1 cellular context compared by ENCODE assay signal in genomic region chr16:89037261-89038152, GRCh38.
TF ChIP-seq lines count a peak whose summit lies in the region.

No MANE protein-coding gene starts in this region.

TF ChIP-seq in HepG2, 621 proteins besides CTCF, POLR2A, EP300 and RAD21 (continued from another document and continues in another):
- TF ChIP-seq MLXIP (CRISPR knock-in tag; IDR thresholded peaks at IDR 0.05; ENCODE audit: borderline replicate concordance) (no peak; the same call in 1 of the 2 replicates), KLF6 (CRISPR knock-in tag; IDR thresholded peaks at IDR 0.05) (peak; percentile 67; the same call in 1 of the 2 replicates), XBP1 (CRISPR knock-in tag; IDR thresholded peaks at IDR 0.05) (0 out of 2 replicates have a peak, but pooled peaks have one; percentile 66), ZFP37 (CRISPR knock-in tag; IDR thresholded peaks at IDR 0.05; ENCODE audit: borderline replicate concordance) (peak; percentile 65; the same call in 1 of the 2 replicates), ZNF720 (CRISPR knock-in tag; IDR thresholded peaks at IDR 0.05) (no peak), ZBED4 (CRISPR knock-in tag; IDR thresholded peaks at IDR 0.05; ENCODE audit: borderline replicate concordance) (no peak), KLF12 (CRISPR knock-in tag; IDR thresholded peaks at IDR 0.05; ENCODE audit: borderline replicate concordance) (no peak), REST (IDR thresholded peaks at IDR 0.05; ENCODE audit: borderline replicate concordance in 1 of 2, low read depth in 1 of 2, low read length in 2 of 2) (peak; percentile 93 to 97), STAG1 (CRISPR knock-in tag; IDR thresholded peaks at IDR 0.05) (no peak), ZGPAT (CRISPR knock-in tag; IDR thresholded peaks at IDR 0.05) (peak; percentile 25; the same call in 1 of the 2 replicates), ZNF816 (CRISPR knock-in tag; IDR thresholded peaks at IDR 0.05; ENCODE audit: borderline replicate concordance) (no peak), SMAD3 (CRISPR knock-in tag; IDR thresholded peaks at IDR 0.05) (peak; percentile 58; the same call in 1 of the 2 replicates), ZFYVE20 (CRISPR knock-in tag; IDR thresholded peaks at IDR 0.05; ENCODE audit: borderline replicate concordance, low read depth) (0 out of 2 replicates have a peak, but pooled peaks have one; percentile 55), ZBTB7B (CRISPR knock-in tag; IDR thresholded peaks at IDR 0.05) (no peak), ZNF687 (CRISPR knock-in tag; IDR thresholded peaks at IDR 0.05) (peak; percentile 20; the same call in 1 of the 2 replicates), BHLHE40 (IDR thresholded peaks at IDR 0.05; ENCODE audit: low read length) (no peak), ZNF574 (CRISPR knock-in tag; IDR thresholded peaks at IDR 0.05) (peak; percentile 52; the same call in 1 of the 2 replicates), ZNF256 (CRISPR knock-in tag; conservative IDR thresholded peaks at IDR 0.05) (0 out of 2 replicates have a peak, but pooled peaks have one; percentile 72), KDM5B (CRISPR knock-in tag; IDR thresholded peaks at IDR 0.05; ENCODE audit: borderline replicate concordance) (peak; percentile 49; the same call in 1 of the 2 replicates), ERF (CRISPR knock-in tag; IDR thresholded peaks at IDR 0.05) (peak; percentile 50; the same call in 1 of the 2 replicates), RAD51 (IDR thresholded peaks at IDR 0.05; ENCODE audit: borderline replicate concordance) (no peak), ZBTB20 (CRISPR knock-in tag; IDR thresholded peaks at IDR 0.05; ENCODE audit: borderline replicate concordance, low read depth) (0 out of 2 replicates have a peak, but pooled peaks have one; percentile 41), TSC22D2 (CRISPR knock-in tag; IDR thresholded peaks at IDR 0.05; ENCODE audit: borderline replicate concordance) (peak; percentile 85; the same call in 1 of the 2 replicates), SALL1 (CRISPR knock-in tag; IDR thresholded peaks at IDR 0.05) (peak; percentile 80), RXRA (CRISPR knock-in tag; IDR thresholded peaks at IDR 0.05) (no peak), BRD4 (CRISPR knock-in tag; IDR thresholded peaks at IDR 0.05) (no peak), YEATS2 (CRISPR knock-in tag; IDR thresholded peaks at IDR 0.05; ENCODE audit: borderline replicate concordance) (peak; percentile 33; the same call in 1 of the 2 replicates), MXD3 (CRISPR knock-in tag; IDR thresholded peaks at IDR 0.05) (peak; percentile 85; the same call in 1 of the 2 replicates), RXRB (CRISPR knock-in tag; IDR thresholded peaks at IDR 0.05; ENCODE audit: borderline replicate concordance) (peak; percentile 36; the same call in 1 of the 2 replicates), FOSL2 (CRISPR knock-in tag; IDR thresholded peaks at IDR 0.05) (peak; percentile 29; the same call in 1 of the 2 replicates), MZF1 (CRISPR knock-in tag; IDR thresholded peaks at IDR 0.05; ENCODE audit: borderline replicate concordance) (no peak), CENPX (CRISPR knock-in tag; IDR thresholded peaks at IDR 0.05) (no peak), RBM39 (IDR thresholded peaks at IDR 0.05; ENCODE audit: low read depth, low read length, poor library complexity, severe bottlenecking) (no peak), ZNF546 (CRISPR knock-in tag; conservative IDR thresholded peaks at IDR 0.05) (0 out of 2 replicates have a peak, but pooled peaks have one; percentile 45), ZSCAN21 (CRISPR knock-in tag; IDR thresholded peaks at IDR 0.05; ENCODE audit: borderline replicate concordance) (peak; percentile 42; the same call in 1 of the 2 replicates), DRAP1 (CRISPR knock-in tag; IDR thresholded peaks at IDR 0.05) (no peak), TEF (CRISPR knock-in tag; IDR thresholded peaks at IDR 0.05) (peak; percentile 44; the same call in 1 of the 2 replicates), GATAD1 (CRISPR knock-in tag; IDR thresholded peaks at IDR 0.05) (0 out of 2 replicates have a peak, but pooled peaks have one; percentile 31)
